Comparison of ENCODE assay signal across 24 cellular contexts in genomic region chrX:88202149-88202548, GRCh38.
"Had no signal": no experiment of that assay in that cellular context is flagged by ENCODE, and none has a peak within 500 bp of the region (broad histone marks: within the 10 kb centered on the region; RNA-seq: fewer than 3 reads in every experiment).

No MANE protein-coding gene starts in this region.

- H3K27me3 Mint-ChIP-seq: activated CD4-positive, alpha-beta T cell treated with anti-CD3 and anti-CD28 coated beads, Interleukin-2, amount 10 ng/mL, durations not matched to agents 24 days and 14 days; activated CD8-positive, alpha-beta memory T cell treated with anti-CD3 and anti-CD28 coated beads, Interleukin-2, amount 10 ng/mL, durations not matched to agents 7 days and 5 days; activated naive CD4-positive, alpha-beta T cell treated with anti-CD3 and anti-CD28 coated beads, Interleukin-2, amount 50 U/mL, for 24 hours; T-helper 17 cell had no signal

- H3K27ac ChIP-seq: breast epithelium, SJSA1 had no signal

- H3K4me1 ChIP-seq: breast epithelium, SJSA1 had no signal

- H3K27ac Mint-ChIP-seq: activated CD4-positive, alpha-beta T cell treated with anti-CD3 and anti-CD28 coated beads, Interleukin-2, amount 10 ng/mL, durations not matched to agents 24 days and 14 days; activated CD8-positive, alpha-beta memory T cell treated with anti-CD3 and anti-CD28 coated beads, Interleukin-2, amount 10 ng/mL, durations not matched to agents 7 days and 5 days; activated naive CD4-positive, alpha-beta T cell treated with anti-CD3 and anti-CD28 coated beads, Interleukin-2, amount 50 U/mL, for 24 hours; activated T-cell treated with anti-CD3 and anti-CD28 coated beads, Interleukin-2, amount 50 U/mL, for 24 hours; activated T-helper 1 cell treated with anti-CD3 and anti-CD28 coated beads, Interleukin-12 subunit alpha, Interleukin-12 subunit beta, Interleukin-2, Interleukin-4 antibody, amounts not matched to agents 30 ng/mL and 10 ng/mL and 1 ng/mL, durations not matched to agents 14 hours and 24 hours and 36 hours; T-helper 17 cell; WTC11 had no signal

- H3K4me3 Mint-ChIP-seq: activated CD4-positive, alpha-beta T cell treated with anti-CD3 and anti-CD28 coated beads, Interleukin-2, amount 10 ng/mL, durations not matched to agents 24 days and 14 days; activated CD8-positive, alpha-beta memory T cell treated with anti-CD3 and anti-CD28 coated beads, Interleukin-2, amount 10 ng/mL, durations not matched to agents 7 days and 5 days; activated naive CD4-positive, alpha-beta T cell treated with anti-CD3 and anti-CD28 coated beads, Interleukin-2, amount 50 U/mL, for 24 hours; activated T-cell treated with anti-CD3 and anti-CD28 coated beads, Interleukin-2, amount 50 U/mL, for 24 hours; activated T-helper 1 cell treated with anti-CD3 and anti-CD28 coated beads, Interleukin-12 subunit alpha, Interleukin-12 subunit beta, Interleukin-2, Interleukin-4 antibody, amounts not matched to agents 30 ng/mL and 10 ng/mL and 1 ng/mL, durations not matched to agents 14 hours and 24 hours and 36 hours; T-helper 17 cell; WTC11 had no signal

- H3K36me3 ChIP-seq: breast epithelium, SJSA1 had no signal

- H3K4me1 Mint-ChIP-seq: activated CD4-positive, alpha-beta T cell treated with anti-CD3 and anti-CD28 coated beads, Interleukin-2, amount 10 ng/mL, durations not matched to agents 24 days and 14 days; activated CD8-positive, alpha-beta memory T cell treated with anti-CD3 and anti-CD28 coated beads, Interleukin-2, amount 10 ng/mL, durations not matched to agents 7 days and 5 days; activated naive CD4-positive, alpha-beta T cell treated with anti-CD3 and anti-CD28 coated beads, Interleukin-2, amount 50 U/mL, for 24 hours; T-helper 17 cell; WTC11 had no signal

- H3K4me3 ChIP-seq: breast epithelium, SJSA1 had no signal

- H3K9me3 Mint-ChIP-seq: activated naive CD4-positive, alpha-beta T cell treated with anti-CD3 and anti-CD28 coated beads, Interleukin-2, amount 50 U/mL, for 24 hours; activated T-helper 1 cell treated with anti-CD3 and anti-CD28 coated beads, Interleukin-12 subunit alpha, Interleukin-12 subunit beta, Interleukin-2, Interleukin-4 antibody, amounts not matched to agents 30 ng/mL and 10 ng/mL and 1 ng/mL, durations not matched to agents 14 hours and 24 hours and 36 hours; WTC11 had no signal

- ATAC-seq: activated CD8-positive, alpha-beta memory T cell treated with anti-CD3 and anti-CD28 coated beads, Interleukin-2, amount 10 ng/mL, durations not matched to agents 7 days and 5 days; T-helper 17 cell; WTC11 had no signal

- H3K36me3 Mint-ChIP-seq: activated CD8-positive, alpha-beta memory T cell treated with anti-CD3 and anti-CD28 coated beads, Interleukin-2, amount 10 ng/mL, durations not matched to agents 7 days and 5 days; activated naive CD4-positive, alpha-beta T cell treated with anti-CD3 and anti-CD28 coated beads, Interleukin-2, amount 50 U/mL, for 24 hours; WTC11 had no signal

- H3K27me3 ChIP-seq: breast epithelium, SJSA1 had no signal

- H3K9me3 ChIP-seq: SJSA1 had no signal

- DNase-seq: activated CD4-positive, alpha-beta T cell treated with anti-CD3 and anti-CD28 coated beads, Interleukin-2, amount 10 ng/mL, durations not matched to agents 24 days and 14 days; activated CD4-positive, alpha-beta T cell treated with anti-CD3 and anti-CD28 coated beads, Interleukin-2, amount 50 U/mL, for 48 hours; activated CD4-positive, CD25-positive, alpha-beta regulatory T cell treated with anti-CD3 and anti-CD28 coated beads, Interleukin-2, amount 50 U/mL, for 72 hours; activated CD8-positive, alpha-beta memory T cell treated with anti-CD3 and anti-CD28 coated beads, Interleukin-2, amount 10 ng/mL, durations not matched to agents 7 days and 5 days; activated effector memory CD4-positive, alpha-beta T cell treated with Interleukin-2 at 50 U/mL for 16 hours; activated naive CD4-positive, alpha-beta T cell; activated T-cell treated with anti-CD3 and anti-CD28 coated beads, Interleukin-2, amount 50 U/mL, for 24 hours; aorta; caudate nucleus; NCI-H1048; NCI-H146; NCI-H187 treated with DMSO at 0.1 percent for 48 hours; NCI-H2081 treated with DMSO at 0.1 percent for 48 hours; NCI-H345; NCI-H510A; NCI-H526 treated with DMSO at 0.1 percent for 48 hours; SHP77; T-helper 17 cell; T-helper 9 cell had no signal
